ENCODE assay signal across 8 cellular contexts in genomic region chr19:43527860-43528622, GRCh38. TPM values are rescaled to one million over a fixed set of nuclear protein-coding genes. Genes with fewer than 3 reads are reported as not detected.
DNase-seq lines count a peak whose midpoint lies in the region; ATAC-seq and TF ChIP-seq lines count a peak whose summit lies in the region.

No MANE protein-coding gene starts in this region.

- ATAC-seq in heart left ventricle (peak in 2 of 4 donors; percentile 20 to 23), Right ventricle myocardium inferior (no peak), upper lobe of left lung (ENCODE audit: low FRiP score in 2 of 2) (peak in 1 of 2 donors; percentile 50), HG03354 (IDR thresholded peaks at IDR 0.05; ENCODE audit: poor library complexity, severe bottlenecking, unreplicated experiment) (no peak)

- H3K4me1 ChIP-seq in heart left ventricle, result peaks cover 0 to 43% (median 29%) of the 10 kb centered on the region in 12 donors
- H3K4me1 ChIP-seq in upper lobe of left lung, result peaks cover 21 to 52% (median 31%) of the 10 kb centered on the region in 4 donors

- H3K4me1 Mint-ChIP-seq in T-helper 2 cell treated with Interferon-gamma antibody and Interleukin-4, amounts not matched to agents 5 μg/mL and 100 μg/mL, for 36 hours (ENCODE audit: low read depth), result peaks cover 30% of the 10 kb centered on the region

- no peaks in the 10 kb centered on the region for H3K27me3 Mint-ChIP-seq in T-helper 2 cell treated with Interferon-gamma antibody and Interleukin-4, amounts not matched to agents 5 μg/mL and 100 μg/mL, for 36 hours (ENCODE audit: low read depth)

- no peak for TF ChIP-seq EP300 in upper lobe of left lung (IDR thresholded peaks at IDR 0.05)

- H3K9me3 ChIP-seq in heart left ventricle (no peaks in the 10 kb centered on the region), upper lobe of left lung (no peaks in the 10 kb centered on the region)

- H3K27me3 ChIP-seq in heart left ventricle, result no peaks in the 10 kb centered on the region
- H3K27me3 ChIP-seq in upper lobe of left lung, result no peaks in the 10 kb centered on the region

- TF ChIP-seq POLR2A in heart left ventricle (IDR thresholded peaks at IDR 0.05) (no peak), upper lobe of left lung (IDR thresholded peaks at IDR 0.05) (no peak)

- H3K27ac Mint-ChIP-seq in T-helper 2 cell treated with Interferon-gamma antibody and Interleukin-4, amounts not matched to agents 5 μg/mL and 100 μg/mL, for 36 hours, result peak overlapping the region; percentile 55

- H3K36me3 ChIP-seq in heart left ventricle (no peaks in the 10 kb centered on the region), upper lobe of left lung (no peaks in the 10 kb centered on the region)

- H3K9me3 Mint-ChIP-seq in T-helper 2 cell treated with Interferon-gamma antibody and Interleukin-4, amounts not matched to agents 5 μg/mL and 100 μg/mL, for 36 hours, result no peaks in the 10 kb centered on the region

- 32 to 39% (median 34%) methylated on average over 13 of the region's 13 CpGs for WGBS in heart left ventricle, 4 donors
- 47 to 57% methylated on average over 13 of the region's 13 CpGs for WGBS in upper lobe of left lung, 2 donors

- DNase-seq in heart left ventricle, result peak in 2 of 5 donors; percentile 27 to 37
- no peak for DNase-seq in Right ventricle myocardium inferior (ENCODE audit: missing footprints)
- peak; percentile 27 for DNase-seq in T-helper 2 cell treated with Interferon-gamma antibody and Interleukin-4, amounts not matched to agents 5 μg/mL and 100 μg/mL, for 36 hours (ENCODE audit: low spot score)
- DNase-seq in kidney glomerular epithelial cell (lab: John Stamatoyannopoulos, UW), result peak; percentile 58
- DNase-seq in upper lobe of left lung, result peak in 1 of 2 donors; percentile 32
- no peak for DNase-seq in 8988T
- no peak for DNase-seq in stimulated activated CD4-positive, alpha-beta T cell treated with anti-CD3 and anti-CD28 coated beads, Interleukin-2, amount 100 ng/mL, for 48 hours

- intact Hi-C loops in heart left ventricle (cut with DNase I) (no loop called here), Right ventricle myocardium inferior (cut with DNase I) (loop anchor here (5.0 kb wide), 1 partner anchor 66 kb away; no protein-coding TSS in a partner anchor)

- H3K36me3 Mint-ChIP-seq in T-helper 2 cell treated with Interferon-gamma antibody and Interleukin-4, amounts not matched to agents 5 μg/mL and 100 μg/mL, for 36 hours (ENCODE audit: low read depth), result peaks cover 2% of the 10 kb centered on the region

- H3K4me3 ChIP-seq in heart left ventricle, result peak overlapping the region in 10 of 12 donors; percentile 80 to 98 (median 92)
- H3K4me3 ChIP-seq in upper lobe of left lung, result peak overlapping the region in 3 of 4 donors; percentile 87 to 97 (median 89)

- H3K4me3 Mint-ChIP-seq in T-helper 2 cell treated with Interferon-gamma antibody and Interleukin-4, amounts not matched to agents 5 μg/mL and 100 μg/mL, for 36 hours, result peak overlapping the region; percentile 51

- H3K27ac ChIP-seq in heart left ventricle, result peak overlapping the region in 11 of 12 donors; percentile 55 to 90 (median 85)
- peak overlapping the region; percentile 74 to 90 (median 85) for H3K27ac ChIP-seq in upper lobe of left lung

- peak in 2 of 12 donors; percentile 10 to 28 for TF ChIP-seq CTCF in heart left ventricle (IDR thresholded peaks at IDR 0.05)
- no peak for TF ChIP-seq CTCF in upper lobe of left lung (IDR thresholded peaks at IDR 0.05)

RNA-seq across cellular contexts. Expression of gene ETHE1, which starts 1.0 kb away (rescaled TPM):
- total RNA-seq in heart left ventricle (10 to 100 TPM in 8 of 9 donors, 1 to 10 TPM in 1; 9.0 to 27.6 (median 14.2) TPM), Right ventricle myocardium inferior (15.2 TPM), upper lobe of left lung (10 to 100 TPM; 27.4 to 69.2 (median 41.4) TPM)
- 10 to 100 TPM in 1 of 2 donors, 1 to 10 TPM in 1; 6.0 to 21.2 TPM for polyA plus RNA-seq in heart left ventricle

RNA-seq across cellular contexts. Expression of gene ZNF575, which starts 4.9 kb away (rescaled TPM):
- 1 to 10 TPM in 5 of 9 donors, under 1 TPM in 2, not detected in 2; 0.58 to 1.9 (median 1.3) TPM for total RNA-seq in heart left ventricle
- polyA plus RNA-seq in heart left ventricle, result under 1 TPM; 0.38 to 0.65 TPM
- 1.8 TPM for total RNA-seq in Right ventricle myocardium inferior
- total RNA-seq in upper lobe of left lung, result 1 to 10 TPM in 4 of 6 donors, under 1 TPM in 1, not detected in 1; 0.76 to 4.4 (median 2.7) TPM

RNA-seq across cellular contexts. Expression of gene PHLDB3, which starts 23.5 kb away (rescaled TPM):
- 10 to 100 TPM in 1 of 9 donors, 1 to 10 TPM in 8; 2.4 to 11.6 (median 6.4) TPM for total RNA-seq in heart left ventricle
- polyA plus RNA-seq in heart left ventricle, result 1 to 10 TPM; 4.3 to 5.7 TPM
- total RNA-seq in Right ventricle myocardium inferior, result 5.7 TPM
- total RNA-seq in upper lobe of left lung, result 10 to 100 TPM in 4 of 6 donors, 1 to 10 TPM in 2; 1.8 to 22.6 (median 13.8) TPM

RNA-seq across cellular contexts. Expression of gene XRCC1, which starts 47.3 kb away (rescaled TPM):
- total RNA-seq in heart left ventricle, result 10 to 100 TPM; 11.2 to 21.3 (median 16.6) TPM
- 10 to 100 TPM; 11.3 to 19.3 TPM for polyA plus RNA-seq in heart left ventricle
- total RNA-seq in Right ventricle myocardium inferior, result 12.2 TPM
- 10 to 100 TPM; 24.2 to 30.1 (median 26.4) TPM for total RNA-seq in upper lobe of left lung

RNA-seq across cellular contexts. Expression of gene PINLYP, which starts 47.6 kb away (rescaled TPM):
- 1 to 10 TPM in 5 of 9 donors, under 1 TPM in 3, not detected in 1; 0.76 to 4.3 (median 1.1) TPM for total RNA-seq in heart left ventricle
- 1 to 10 TPM; 3.0 to 4.0 TPM for polyA plus RNA-seq in heart left ventricle
- 2.2 TPM for total RNA-seq in Right ventricle myocardium inferior
- 1 to 10 TPM; 1.8 to 9.4 (median 4.1) TPM for total RNA-seq in upper lobe of left lung

Comparison
In these comparisons a context has a peak if more than half of its experiments do, and no peak if none do; other contexts are left out.
1. DNase-seq: peak in T-helper 2 cell treated with Interferon-gamma antibody and Interleukin-4, amounts not matched to agents 5 μg/mL and 100 μg/mL, for 36 hours (single experiment) and kidney glomerular epithelial cell (single experiment); none in Right ventricle myocardium inferior (single experiment), 8988T (single experiment) and stimulated activated CD4-positive, alpha-beta T cell treated with anti-CD3 and anti-CD28 coated beads, Interleukin-2, amount 100 ng/mL, for 48 hours (0 of 2).